1 cellular context compared by ENCODE assay signal in genomic region chr1:212687811-212688210, GRCh38.
TF ChIP-seq lines count a peak whose summit lies in the region.

No MANE protein-coding gene starts in this region.

TF ChIP-seq in K562, 482 proteins besides CTCF, POLR2A, EP300 and RAD21 (continued from another document):
- no peak for TF ChIP-seq ZNF592 (IDR thresholded peaks at IDR 0.05)
- no peak for TF ChIP-seq ZNF224 (CRISPR knock-in tag; IDR thresholded peaks at IDR 0.05)
- no peak for TF ChIP-seq MAFG (tag; conservative IDR thresholded peaks at IDR 0.05)
- no peak for TF ChIP-seq ZNF282 (CRISPR knock-in tag; IDR thresholded peaks at IDR 0.05)
- no peak for TF ChIP-seq MTA1 (IDR thresholded peaks at IDR 0.05; ENCODE audit: borderline replicate concordance)
- peak; percentile 89 for TF ChIP-seq ZNF512 (tag; IDR thresholded peaks at IDR 0.05)
- TF ChIP-seq NFIC (IDR thresholded peaks at IDR 0.05) = no peak
